In genomic region chr10:116648903-116649302, GRCh38 we compare ENCODE assay signal across 38 cellular contexts. TPM values are rescaled to one million over a fixed set of nuclear protein-coding genes. Genes with fewer than 3 reads are reported as not detected.
"Had no signal": no experiment of that assay in that cellular context is flagged by ENCODE, and none has a peak within 500 bp of the region (broad histone marks: within the 10 kb centered on the region; RNA-seq: fewer than 3 reads in every experiment).

No MANE protein-coding gene starts in this region.

- ATAC-seq: activated naive CD4-positive, alpha-beta T cell treated with anti-CD3 and anti-CD28 coated beads, Interleukin-2, amount 50 U/mL, for 72 hours; activated naive CD8-positive, alpha-beta T cell treated with anti-CD3 and anti-CD28 coated beads, Interleukin-2, amount 50 U/mL, for 24 hours; activated T-cell treated with anti-CD3 and anti-CD28 coated beads, Interleukin-2, amount 50 U/mL, for 4 hours; activated T-cell treated with anti-CD3 and anti-CD28 coated beads, Interleukin-2, amount 50 U/mL, for 72 hours; activated T-helper 17 cell treated with anti-CD3 and anti-CD28 coated beads, Interleukin-2, amount 50 U/mL, for 72 hours had no signal

- H3K4me3 ChIP-seq: adrenal gland, ascending aorta, breast epithelium, cardiac muscle cell had no signal

- H3K27me3 ChIP-seq: adrenal gland, ascending aorta, brain microvascular endothelial cell, breast epithelium, cardiac muscle cell had no signal

- H3K4me1 ChIP-seq: adrenal gland, ascending aorta, breast epithelium had no signal

- H3K9me3 ChIP-seq: adrenal gland had no signal

- DNase-seq: activated effector memory CD4-positive, alpha-beta T cell treated with anti-CD3 and anti-CD28 coated beads, Interleukin-2, amount 50 U/mL, for 16 hours; activated effector memory CD4-positive, alpha-beta T cell treated with Interleukin-2 at 50 U/mL for 16 hours; activated gamma-delta T cell; activated gamma-delta T cell treated with Interleukin-2 at 50 U/mL for 16 hours; activated naive CD4-positive, alpha-beta T cell; activated naive CD4-positive, alpha-beta T cell treated with anti-CD3 and anti-CD28 coated beads for 36 hours; activated naive CD4-positive, alpha-beta T cell treated with anti-CD3 and anti-CD28 coated beads, Interleukin-2, amount 10 ng/mL, durations not matched to agents 7 days and 5 days; activated naive CD4-positive, alpha-beta T cell treated with anti-CD3 and anti-CD28 coated beads, Interleukin-2, amount 50 U/mL, for 16 hours; activated naive CD4-positive, alpha-beta T cell treated with Interleukin-2 at 50 U/mL for 16 hours; activated naive CD8-positive, alpha-beta T cell treated with anti-CD3 and anti-CD28 coated beads for 36 hours; activated naive CD8-positive, alpha-beta T cell treated with anti-CD3 and anti-CD28 coated beads, Interleukin-2, amount 10 ng/mL, durations not matched to agents 7 days and 5 days; activated naive CD8-positive, alpha-beta T cell treated with anti-CD3 and anti-CD28 coated beads, Interleukin-2, amount 50 U/mL, for 24 hours; activated T-cell treated with anti-CD3 and anti-CD28 coated beads, Interleukin-2, amount 50 U/mL, for 1 hour; activated T-cell treated with anti-CD3 and anti-CD28 coated beads, Interleukin-2, amount 50 U/mL, for 24 hours; activated T-cell treated with anti-CD3 and anti-CD28 coated beads, Interleukin-2, amount 50 U/mL, for 4 hours; activated T-cell treated with anti-CD3 and anti-CD28 coated beads, Interleukin-2, amount 50 U/mL, for 48 hours; activated T-cell treated with anti-CD3 and anti-CD28 coated beads, Interleukin-2, amount 50 U/mL, for 72 hours; adrenal gland; amniotic stem cell; amygdala; anterior cingulate cortex; aorta; brain microvascular endothelial cell; caudate nucleus; central memory CD4-positive, alpha-beta T cell; cerebellar nuclear complex had no signal

- FAIRE-seq: astrocyte, bronchial epithelial cell had no signal

- H3K36me3 ChIP-seq: adrenal gland, ascending aorta, brain microvascular endothelial cell, breast epithelium, cardiac muscle cell had no signal

- H3K27ac ChIP-seq: adrenal gland, ascending aorta, brain microvascular endothelial cell, breast epithelium, cardiac muscle cell had no signal

RNA-seq across cellular contexts. Expression of gene PNLIPRP2, which starts 28.1 kb away (rescaled TPM):
- total RNA-seq: activated naive CD4-positive, alpha-beta T cell treated with anti-CD3 and anti-CD28 coated beads for 36 hours; activated naive CD4-positive, alpha-beta T cell treated with anti-CD3 and anti-CD28 coated beads, Interleukin-2, amount 50 U/mL, for 72 hours; activated naive CD8-positive, alpha-beta T cell treated with anti-CD3 and anti-CD28 coated beads for 36 hours; activated naive CD8-positive, alpha-beta T cell treated with anti-CD3 and anti-CD28 coated beads, Interleukin-2, amount 10 ng/mL, durations not matched to agents 7 days and 5 days; activated T-cell treated with anti-CD3 and anti-CD28 coated beads, Interleukin-2, amount 50 U/mL, for 72 hours; activated T-helper 1 cell treated with anti-CD3 and anti-CD28 coated beads, Interleukin-12 subunit alpha, Interleukin-12 subunit beta, Interleukin-2, Interleukin-4 antibody, amounts not matched to agents 30 ng/mL and 10 ng/mL and 1 ng/mL, durations not matched to agents 14 hours and 24 hours and 36 hours; activated T-helper 17 cell treated with anti-CD3 and anti-CD28 coated beads, Interleukin-2, amount 50 U/mL, for 72 hours; activated T-helper 2 cell treated with anti-CD3 and anti-CD28 coated beads, Interferon-gamma antibody, Interleukin-2, Interleukin-4, amounts not matched to agents 10 μg/mL and 5 μg/mL and 100 μg/mL, durations not matched to agents 14 hours and 24 hours and 36 hours; ascending aorta; astrocyte; breast epithelium; bronchial epithelial cell; cardiac muscle cell; cardiac septum; cerebellum; chondrocyte had no signal
- polyA plus RNA-seq: cardiac muscle cell had no signal

RNA-seq across cellular contexts. Expression of gene PNLIPRP1, which starts 58.1 kb away (rescaled TPM):
- total RNA-seq: activated naive CD4-positive, alpha-beta T cell treated with anti-CD3 and anti-CD28 coated beads for 36 hours; activated naive CD4-positive, alpha-beta T cell treated with anti-CD3 and anti-CD28 coated beads, Interleukin-2, amount 50 U/mL, for 72 hours; activated naive CD8-positive, alpha-beta T cell treated with anti-CD3 and anti-CD28 coated beads for 36 hours; activated naive CD8-positive, alpha-beta T cell treated with anti-CD3 and anti-CD28 coated beads, Interleukin-2, amount 10 ng/mL, durations not matched to agents 7 days and 5 days; activated T-cell treated with anti-CD3 and anti-CD28 coated beads, Interleukin-2, amount 50 U/mL, for 72 hours; activated T-helper 1 cell treated with anti-CD3 and anti-CD28 coated beads, Interleukin-12 subunit alpha, Interleukin-12 subunit beta, Interleukin-2, Interleukin-4 antibody, amounts not matched to agents 30 ng/mL and 10 ng/mL and 1 ng/mL, durations not matched to agents 14 hours and 24 hours and 36 hours; activated T-helper 17 cell treated with anti-CD3 and anti-CD28 coated beads, Interleukin-2, amount 50 U/mL, for 72 hours; activated T-helper 2 cell treated with anti-CD3 and anti-CD28 coated beads, Interferon-gamma antibody, Interleukin-2, Interleukin-4, amounts not matched to agents 10 μg/mL and 5 μg/mL and 100 μg/mL, durations not matched to agents 14 hours and 24 hours and 36 hours; ascending aorta; astrocyte; breast epithelium; bronchial epithelial cell; cardiac muscle cell; cardiac septum; cerebellum; chondrocyte had no signal
- polyA plus RNA-seq: cardiac muscle cell had no signal
